Comparison of ENCODE assay signal across 1 cellular context in genomic region chr10:110225756-110226554, GRCh38.
TF ChIP-seq lines count a peak whose summit lies in the region.

No MANE protein-coding gene starts in this region.

TF ChIP-seq in GM12878, 131 proteins besides CTCF, POLR2A, EP300 and RAD21 (continued from another document and continues in another):
- no peak for TF ChIP-seq PML (IDR thresholded peaks at IDR 0.05; ENCODE audit: low read length)
- peak; percentile 91 for TF ChIP-seq IKZF1 (conservative IDR thresholded peaks at IDR 0.05)
- peak; percentile 96 for TF ChIP-seq CREB1 (IDR thresholded peaks at IDR 0.05; ENCODE audit: low read depth)
- no peak for TF ChIP-seq ASH2L (IDR thresholded peaks at IDR 0.05; ENCODE audit: borderline replicate concordance, low read depth)
- TF ChIP-seq HDAC6 (IDR thresholded peaks at IDR 0.05; ENCODE audit: unreplicated experiment): no peak
- no peak for TF ChIP-seq USF2 (IDR thresholded peaks at IDR 0.05; ENCODE audit: borderline replicate concordance, low read depth, low read length)
- TF ChIP-seq STAT1 (conservative IDR thresholded peaks at IDR 0.05): no peak
- peak; percentile 61; the same call in 1 of the 2 replicates for TF ChIP-seq GATAD2B (conservative IDR thresholded peaks at IDR 0.05; ENCODE audit: low read depth)
- 0 out of 2 replicates have a peak, but pooled peaks have one; percentile 26 for TF ChIP-seq NR2F1 (conservative IDR thresholded peaks at IDR 0.05)
- no peak for TF ChIP-seq ZNF24 (IDR thresholded peaks at IDR 0.05)
- no peak for TF ChIP-seq ZBTB4 (CRISPR knock-in tag; IDR thresholded peaks at IDR 0.05)
- peak; percentile 51; the same call in 1 of the 2 replicates for TF ChIP-seq NBN (IDR thresholded peaks at IDR 0.05)
- TF ChIP-seq IRF3 (IDR thresholded peaks at IDR 0.05): no peak
- peak; percentile 96 for TF ChIP-seq HCFC1 (IDR thresholded peaks at IDR 0.05; ENCODE audit: low read length)
- no peak for TF ChIP-seq ZBTB33 (IDR thresholded peaks at IDR 0.05)
- no peak; the same call in 1 of the 2 replicates for TF ChIP-seq ZBTB40 (IDR thresholded peaks at IDR 0.05; ENCODE audit: borderline replicate concordance)
- TF ChIP-seq LARP7 (IDR thresholded peaks at IDR 0.05): peak; percentile 62; the same call in 1 of the 2 replicates
- peak; percentile 59 for TF ChIP-seq NRF1 (conservative IDR thresholded peaks at IDR 0.05; ENCODE audit: low read depth, low read length)
- TF ChIP-seq ZNF622 (IDR thresholded peaks at IDR 0.05): no peak
- TF ChIP-seq JUND (IDR thresholded peaks at IDR 0.05; ENCODE audit: low read depth, low read length): no peak
- TF ChIP-seq EED (IDR thresholded peaks at IDR 0.05; ENCODE audit: low read depth): no peak
- TF ChIP-seq SREBF2 (IDR thresholded peaks at IDR 0.05; ENCODE audit: low read length): no peak
- TF ChIP-seq SMAD5 (IDR thresholded peaks at IDR 0.05; ENCODE audit: low read depth): no peak
- TF ChIP-seq BHLHE40 (IDR thresholded peaks at IDR 0.05; ENCODE audit: borderline replicate concordance in 1 of 2, low read depth in 2 of 2, low read length in 1 of 2): peak in 1 of 2 experiments; percentile 82; a peak in 2 of 4 replicates
- TF ChIP-seq NFIC (IDR thresholded peaks at IDR 0.05; ENCODE audit: low read depth, low read length): no peak
- TF ChIP-seq EGR1 (IDR thresholded peaks at IDR 0.05; ENCODE audit: borderline replicate concordance in 1 of 2, low read depth in 2 of 2, low read length in 2 of 2): peak; percentile 26 to 78
- TF ChIP-seq SMC3 (IDR thresholded peaks at IDR 0.05; ENCODE audit: borderline replicate concordance, low read length): peak; percentile 40; the same call in 1 of the 2 replicates
- no peak for TF ChIP-seq ZNF274 (IDR thresholded peaks at IDR 0.05; ENCODE audit: insufficient read depth, insufficient read length)
- no peak for TF ChIP-seq SKIL (IDR thresholded peaks at IDR 0.05; ENCODE audit: low read depth, poor library complexity, severe bottlenecking)
- TF ChIP-seq PAX8 (IDR thresholded peaks at IDR 0.05): no peak
- peak; percentile 94 for TF ChIP-seq SMARCA5 (IDR thresholded peaks at IDR 0.05)
- no peak for TF ChIP-seq MYC (IDR thresholded peaks at IDR 0.05; ENCODE audit: insufficient read depth, insufficient read length, insufficient replicate concordance, low read length, severe bottlenecking)
- TF ChIP-seq TCF12 (IDR thresholded peaks at IDR 0.05; ENCODE audit: low read depth, low read length): no peak
- TF ChIP-seq CREM (IDR thresholded peaks at IDR 0.05; ENCODE audit: low read depth): peak; percentile 97
- no peak for TF ChIP-seq STAT3 (IDR thresholded peaks at IDR 0.05; ENCODE audit: low read depth, low read length)
- peak; percentile 56; the same call in 1 of the 2 replicates for TF ChIP-seq POLR2AphosphoS2 (IDR thresholded peaks at IDR 0.05; ENCODE audit: low read depth, low read length)
- TF ChIP-seq CHD4 (IDR thresholded peaks at IDR 0.05): no peak
- TF ChIP-seq NFYA (IDR thresholded peaks at IDR 0.05; ENCODE audit: borderline replicate concordance, low read depth, low read length): no peak
- TF ChIP-seq WRNIP1 (IDR thresholded peaks at IDR 0.05; ENCODE audit: borderline replicate concordance, low read depth, low read length): no peak
- TF ChIP-seq MEF2A (IDR thresholded peaks at IDR 0.05; ENCODE audit: insufficient read depth, low read depth, low read length): no peak
- no peak for TF ChIP-seq RFX5 (IDR thresholded peaks at IDR 0.05; ENCODE audit: low read depth, low read length)
- TF ChIP-seq SPI1 (IDR thresholded peaks at IDR 0.05; ENCODE audit: borderline replicate concordance, insufficient read depth, low read depth, low read length): no peak
- no peak for TF ChIP-seq ETV6 (conservative IDR thresholded peaks at IDR 0.05 in 1 of 2, IDR thresholded peaks at IDR 0.05 in 1 of 2; ENCODE audit: borderline replicate concordance in 1 of 2, low read depth in 1 of 2)
- TF ChIP-seq NKRF (conservative IDR thresholded peaks at IDR 0.05): peak; percentile 87
- TF ChIP-seq CHD1 (IDR thresholded peaks at IDR 0.05; ENCODE audit: low read depth, low read length): no peak
- no peak for TF ChIP-seq IRF4 (IDR thresholded peaks at IDR 0.05; ENCODE audit: low read depth, low read length)
- TF ChIP-seq MYB (IDR thresholded peaks at IDR 0.05; ENCODE audit: borderline replicate concordance, low read depth, low read length): no peak
- no peak for TF ChIP-seq MTA3 (IDR thresholded peaks at IDR 0.05; ENCODE audit: borderline replicate concordance, low read length)
- no peak for TF ChIP-seq CEBPB (IDR thresholded peaks at IDR 0.05; ENCODE audit: borderline replicate concordance in 1 of 2, low read depth in 2 of 2, low read length in 2 of 2)
